ENCODE assay signal across 8 cellular contexts in genomic region chr1:227945891-227946623, GRCh38. TPM values are rescaled to one million over a fixed set of nuclear protein-coding genes. Genes with fewer than 3 reads are reported as not detected.
A peak's percentile ranks its signal among the peaks of the same experiment; 100 is the strongest.
DNase-seq lines count a peak whose midpoint lies in the region; ATAC-seq, FAIRE-seq and TF ChIP-seq lines count a peak whose summit lies in the region.

No MANE protein-coding gene starts in this region.

- CTCF ChIA-PET in A549 (lab: Yijun Ruan, JAX), result interaction anchor here (0.6 to 10.5 kb wide), 13 partner anchors 10 to 216 kb away, joined by 3 to 166 read pairs (median 4); no protein-coding TSS in a partner anchor

- POLR2A ChIA-PET in A549 (lab: Yijun Ruan, JAX), result no interaction called here

- H3K36me3 ChIP-seq in osteoblast (ENCODE audit: insufficient read depth, low read length), result no peaks in the 10 kb centered on the region

- H3K9me3 ChIP-seq in A549 (no peaks in the 10 kb centered on the region), osteoblast (ENCODE audit: low read depth, low read length) (no peaks in the 10 kb centered on the region)

- no peak for TF ChIP-seq CTCF in A549 (IDR thresholded peaks at IDR 0.05)
- TF ChIP-seq CTCF in VCaP (conservative IDR thresholded peaks at IDR 0.05), result no peak
- no peak for TF ChIP-seq CTCF in fibroblast of the aortic adventitia (IDR thresholded peaks at IDR 0.05; ENCODE audit: insufficient read depth, low read length)
- no peak for TF ChIP-seq CTCF in osteoblast (IDR thresholded peaks at IDR 0.05; ENCODE audit: extremely low read depth, low read depth, low read length)

- no peak for FAIRE-seq in A549 (lab: Jason Lieb, UNC)

- WGBS in A549 (ENCODE audit: missing lambda C conversion rate), result 21% methylated on average over 15 of the region's 19 CpGs

- no peak for TF ChIP-seq POLR2A in A549 (IDR thresholded peaks at IDR 0.05; ENCODE audit: low read length)

- peak; percentile 60 to 63 for DNase-seq in A549 (ENCODE audit: low read depth in 1 of 2, low spot score in 1 of 2)
- DNase-seq in GM04503 (ENCODE audit: low read depth), result peak; percentile 39
- DNase-seq in fibroblast of the aortic adventitia (ENCODE audit: low read depth), result peak; percentile 74
- DNase-seq in osteoblast (ENCODE audit: insufficient read length, low spot score, missing footprints), result peak; percentile 98

- TF ChIP-seq EP300 in A549 (IDR thresholded peaks at IDR 0.05), result no peak

- peak; percentile 48 to 52 for ATAC-seq in A549
- ATAC-seq in HG03342 (IDR thresholded peaks at IDR 0.05; ENCODE audit: unreplicated experiment), result peak; percentile 25
- ATAC-seq in GM19397 (IDR thresholded peaks at IDR 0.05; ENCODE audit: unreplicated experiment), result no peak
- ATAC-seq in HG03097 (IDR thresholded peaks at IDR 0.05; ENCODE audit: low FRiP score, unreplicated experiment), result no peak

- no peak for TF ChIP-seq RAD21 in A549 (conservative IDR thresholded peaks at IDR 0.05 in 1 of 2, IDR thresholded peaks at IDR 0.05 in 1 of 2)

- H3K79me2 ChIP-seq in osteoblast (ENCODE audit: insufficient read depth, low read length), result no peaks in the 10 kb centered on the region

- H3K27me3 ChIP-seq in osteoblast (ENCODE audit: insufficient read depth, low read length), result peaks cover 19% of the 10 kb centered on the region

- H3K27ac ChIP-seq in A549 (peak overlapping the region; percentile 20 to 38; a peak in 5 of 6 replicates), VCaP (peak overlapping the region; percentile 30; the same call in 1 of the 2 replicates), osteoblast (ENCODE audit: low read depth, low read length) (no peak overlapping the region)

- H3K4me2 ChIP-seq in A549, result peak overlapping the region; percentile 98
- no peak overlapping the region for H3K4me2 ChIP-seq in osteoblast (ENCODE audit: insufficient read depth, low read length)

- peaks cover 12% of the 10 kb centered on the region for H3K4me1 ChIP-seq in A549
- peaks cover 7% of the 10 kb centered on the region for H3K4me1 ChIP-seq in osteoblast (ENCODE audit: insufficient read depth, low read length)

- H3K4me3 ChIP-seq in A549, result peak overlapping the region; percentile 66; the same call in 2 of the 3 replicates
- H3K4me3 ChIP-seq in fibroblast of the aortic adventitia (ENCODE audit: low read depth, low read length), result peak overlapping the region; percentile 69
- no peak overlapping the region for H3K4me3 ChIP-seq in osteoblast (ENCODE audit: insufficient read depth, low read length)

- H4K20me1 ChIP-seq in osteoblast (ENCODE audit: insufficient read depth, low read length), result no peaks in the 10 kb centered on the region

- no peak overlapping the region for H2AFZ ChIP-seq in osteoblast (ENCODE audit: low read length)

TF ChIP-seq in A549, 52 proteins besides CTCF, POLR2A, EP300 and RAD21:
- no peak for TF ChIP-seq FOSL2 (IDR thresholded peaks at IDR 0.05)
- TF ChIP-seq FOSL2 (CRISPR knock-in tag; IDR thresholded peaks at IDR 0.05), result peak; percentile 64
- TF ChIP-seq HOXB13 (CRISPR knock-in tag; IDR thresholded peaks at IDR 0.05; ENCODE audit: low read depth), result no peak

RNA-seq across cellular contexts. Expression of gene WNT9A, which starts 1.7 kb away (rescaled TPM):
- polyA plus RNA-seq in A549 (2011; rRNA removed) (0.75 and 0.86 TPM in 2 replicates), A549 (2017; fragmentation: RNase III; extraction: RNeasy Plus Mini Kit Qiagen cat#74134 plus additional on column Dnase treatment) (1.2 TPM in 3 replicates)
- 0.96 and 1.3 TPM in 2 replicates for polyA plus RNA-seq in A549 (2012; cell fraction: cytosol; rRNA removed)
- polyA plus RNA-seq in A549 (2012; cell fraction: nucleus; rRNA removed), result 3.0 and 3.5 TPM in 2 replicates
- polyA minus RNA-seq in A549 (2011; rRNA and poly(A)+ RNA removed), result 0.73 and 1.0 TPM in 2 replicates
- total RNA-seq in fibroblast of the aortic adventitia (ENCODE audit: low replicate concordance) (0.41 and 0.99 TPM in 2 replicates), osteoblast (0.36 and 0.88 TPM in 2 replicates)

Comparison
In these comparisons a context has a peak if more than half of its experiments do, and no peak if none do; other contexts are left out.
1. ATAC-seq: peak in A549 (2 of 2) and HG03342 (single experiment); none in GM19397 (single experiment) and HG03097 (single experiment).
2. DNase-seq: peak in every context shown above with its lines; median percentile 98 in osteoblast; 74 in fibroblast of the aortic adventitia; 62 in A549; 39 in GM04503.